12 cellular contexts compared by ENCODE assay signal in genomic region chr12:45200497-45201043, GRCh38.
DNase-seq lines count a peak whose midpoint lies in the region; ATAC-seq and TF ChIP-seq lines count a peak whose summit lies in the region.
"Had no signal": no experiment of that assay in that cellular context is flagged by ENCODE, and none has a peak within 500 bp of the region (broad histone marks: within the 10 kb centered on the region; RNA-seq: fewer than 3 reads in every experiment).

No MANE protein-coding gene starts in this region.

- DNase-seq in activated T-cell treated with anti-CD3 and anti-CD28 coated beads, Interleukin-2, amount 50 U/mL, for 24 hours: no peak
- no peak for DNase-seq in activated T-cell treated with anti-CD3 and anti-CD28 coated beads, Interleukin-2, amount 50 U/mL, for 1 hour
- DNase-seq in SIG-M5 (lab: John Stamatoyannopoulos, UW) (peak; percentile 53), epithelial cell of esophagus (ENCODE audit: low read depth) (peak; percentile 35), posterior cingulate gyrus (no peak), GM10266 (ENCODE audit: extremely low spot score) (no peak)
- DNase-seq: ACHN; activated CD4-positive, alpha-beta T cell treated with anti-CD3 and anti-CD28 coated beads for 1 hour; KG1 had no signal

- ATAC-seq in HG02938 (IDR thresholded peaks at IDR 0.05; ENCODE audit: unreplicated experiment): no peak

- no peaks in the 10 kb centered on the region for H3K9me3 Mint-ChIP-seq in activated T-cell treated with anti-CD3 and anti-CD28 coated beads, Interleukin-2, amount 50 U/mL, for 24 hours
- no peaks in the 10 kb centered on the region for H3K9me3 Mint-ChIP-seq in stimulated activated naive CD8-positive, alpha-beta T cell treated with anti-CD3 and anti-CD28 coated beads, Interleukin-15, Interleukin-2, amounts not matched to agents 100 ng/mL and 50 ng/mL, for 24 hours

- no peaks in the 10 kb centered on the region for H3K36me3 Mint-ChIP-seq in activated T-cell treated with anti-CD3 and anti-CD28 coated beads, Interleukin-2, amount 50 U/mL, for 24 hours (ENCODE audit: low read depth)
- H3K36me3 Mint-ChIP-seq in stimulated activated naive CD8-positive, alpha-beta T cell treated with anti-CD3 and anti-CD28 coated beads, Interleukin-15, Interleukin-2, amounts not matched to agents 100 ng/mL and 50 ng/mL, for 24 hours (ENCODE audit: low read depth): no peaks in the 10 kb centered on the region

- peaks cover 22% of the 10 kb centered on the region for H3K4me1 Mint-ChIP-seq in activated T-cell treated with anti-CD3 and anti-CD28 coated beads, Interleukin-2, amount 50 U/mL, for 24 hours (ENCODE audit: low read depth)
- H3K4me1 Mint-ChIP-seq in stimulated activated naive CD8-positive, alpha-beta T cell treated with anti-CD3 and anti-CD28 coated beads, Interleukin-15, Interleukin-2, amounts not matched to agents 100 ng/mL and 50 ng/mL, for 24 hours (ENCODE audit: low read depth): peaks cover 23% of the 10 kb centered on the region

- H3K4me3 Mint-ChIP-seq in activated T-cell treated with anti-CD3 and anti-CD28 coated beads, Interleukin-2, amount 50 U/mL, for 24 hours: peak overlapping the region; percentile 36
- H3K4me3 Mint-ChIP-seq in stimulated activated naive CD8-positive, alpha-beta T cell treated with anti-CD3 and anti-CD28 coated beads, Interleukin-15, Interleukin-2, amounts not matched to agents 100 ng/mL and 50 ng/mL, for 24 hours: peak overlapping the region; percentile 30

- H3K27ac Mint-ChIP-seq in activated T-cell treated with anti-CD3 and anti-CD28 coated beads, Interleukin-2, amount 50 U/mL, for 24 hours: peak overlapping the region; percentile 42
- H3K27ac Mint-ChIP-seq in stimulated activated naive CD8-positive, alpha-beta T cell treated with anti-CD3 and anti-CD28 coated beads, Interleukin-15, Interleukin-2, amounts not matched to agents 100 ng/mL and 50 ng/mL, for 24 hours: no peak overlapping the region

- no peak overlapping the region for H3K4me3 ChIP-seq in epithelial cell of esophagus (ENCODE audit: low read length)
- H3K4me3 ChIP-seq: ascending aorta had no signal

- no peak for TF ChIP-seq CTCF in epithelial cell of esophagus (IDR thresholded peaks at IDR 0.05; ENCODE audit: insufficient read depth, low read depth, low read length, missing control alignments)
- TF ChIP-seq CTCF in GM10266 (IDR thresholded peaks at IDR 0.05; ENCODE audit: control insufficient read depth, insufficient read depth, low read depth, missing control alignments): no peak

- no peaks in the 10 kb centered on the region for H3K27me3 Mint-ChIP-seq in activated T-cell treated with anti-CD3 and anti-CD28 coated beads, Interleukin-2, amount 50 U/mL, for 24 hours
- H3K27me3 Mint-ChIP-seq in stimulated activated naive CD8-positive, alpha-beta T cell treated with anti-CD3 and anti-CD28 coated beads, Interleukin-15, Interleukin-2, amounts not matched to agents 100 ng/mL and 50 ng/mL, for 24 hours: no peaks in the 10 kb centered on the region

- intact Hi-C loops in posterior cingulate gyrus (cut with DNase I): no loop called here

Comparison
In these comparisons a context has a peak if more than half of its experiments do, and no peak if none do; other contexts are left out.
1. DNase-seq: peak in SIG-M5 (single experiment) and epithelial cell of esophagus (single experiment); none in activated T-cell treated with anti-CD3 and anti-CD28 coated beads, Interleukin-2, amount 50 U/mL, for 24 hours (single experiment), activated T-cell treated with anti-CD3 and anti-CD28 coated beads, Interleukin-2, amount 50 U/mL, for 1 hour (single experiment), posterior cingulate gyrus (0 of 10) and GM10266 (single experiment).